In genomic region chr6:118559659-118560058, GRCh38 we compare ENCODE assay signal across 14 cellular contexts. TPM values are rescaled to one million over a fixed set of nuclear protein-coding genes. Genes with fewer than 3 reads are reported as not detected.
DNase-seq lines count a peak whose midpoint lies in the region; ATAC-seq and TF ChIP-seq lines count a peak whose summit lies in the region.
"Had no signal": no experiment of that assay in that cellular context is flagged by ENCODE, and none has a peak within 500 bp of the region (broad histone marks: within the 10 kb centered on the region; RNA-seq: fewer than 3 reads in every experiment).

No MANE protein-coding gene starts in this region.

- intact Hi-C loops in psoas muscle (cut with DNase I) (no loop called here), esophagus muscularis mucosa (cut with DNase I) (no loop called here), heart left ventricle (cut with DNase I) (loop anchor here in 4 of 10 donors (5.0 to 10.0 kb wide), 4 partner anchors 55 to 275 kb away; no protein-coding TSS in a partner anchor)

- peak overlapping the region; percentile 68 for H3K27ac Mint-ChIP-seq in activated naive CD4-positive, alpha-beta T cell treated with anti-CD3 and anti-CD28 coated beads, Interleukin-2, amount 50 U/mL, for 24 hours

- peak overlapping the region; percentile 43 for H3K4me2 ChIP-seq in GM23248 (ENCODE audit: unreplicated experiment)

- H3K36me3 ChIP-seq in GM23248 (ENCODE audit: low read depth) = 0 out of 2 replicates have a peak, but pooled peaks cover 5% of the 10 kb centered on the region
- H3K36me3 ChIP-seq in psoas muscle (ENCODE audit: insufficient read depth in 1 of 2, low read depth in 1 of 2) = peaks cover 0 to 18% of the 10 kb centered on the region in 2 donors
- peaks cover 0 to 49% (median 11%) of the 10 kb centered on the region in 4 donors for H3K36me3 ChIP-seq in esophagus muscularis mucosa
- peaks cover 0 to 55% (median 16%) of the 10 kb centered on the region in 9 donors for H3K36me3 ChIP-seq in heart left ventricle
- H3K36me3 ChIP-seq: left lung had no signal

- H3K9me2 ChIP-seq in GM23248 (ENCODE audit: insufficient read depth) = no peaks in the 10 kb centered on the region

- H3K27me3 Mint-ChIP-seq in activated naive CD4-positive, alpha-beta T cell treated with anti-CD3 and anti-CD28 coated beads, Interleukin-2, amount 50 U/mL, for 24 hours = no peaks in the 10 kb centered on the region

- H3K27me3 ChIP-seq in GM23248 (replicated peaks; ENCODE audit: insufficient read depth) (no peaks in the 10 kb centered on the region), psoas muscle (ENCODE audit: insufficient read depth in 3 of 3, low read length in 2 of 3) (no peaks in the 10 kb centered on the region), esophagus muscularis mucosa (no peaks in the 10 kb centered on the region), heart left ventricle (no peaks in the 10 kb centered on the region)
- H3K27me3 ChIP-seq: left lung, spleen had no signal

- no peaks in the 10 kb centered on the region for H4K20me1 ChIP-seq in GM23248 (ENCODE audit: insufficient read depth)

- peaks cover 17% of the 10 kb centered on the region; the same call in 1 of the 2 replicates for H3F3A ChIP-seq in GM23248 (ENCODE audit: insufficient read depth)

- H3K9ac ChIP-seq in GM23248 = no peak overlapping the region

- in situ Hi-C loops in GM23248 (cut with MboI) = no loop called here

- no peak for TF ChIP-seq POLR2A in esophagus muscularis mucosa (IDR thresholded peaks at IDR 0.05; ENCODE audit: low read depth)
- no peak for TF ChIP-seq POLR2A in heart left ventricle (IDR thresholded peaks at IDR 0.05)

- TF ChIP-seq EP300 in esophagus muscularis mucosa (IDR thresholded peaks at IDR 0.05) = no peak

- TF ChIP-seq CTCF in psoas muscle (IDR thresholded peaks at IDR 0.05) = no peak
- TF ChIP-seq CTCF in esophagus muscularis mucosa (IDR thresholded peaks at IDR 0.05) = no peak
- TF ChIP-seq CTCF in heart left ventricle (IDR thresholded peaks at IDR 0.05) = no peak

- H3K4me1 ChIP-seq in GM23248 (ENCODE audit: insufficient read depth) = peaks cover 44% of the 10 kb centered on the region
- H3K4me1 ChIP-seq in psoas muscle = peaks cover 43% of the 10 kb centered on the region
- peaks cover 0 to 51% (median 35%) of the 10 kb centered on the region in 4 donors for H3K4me1 ChIP-seq in esophagus muscularis mucosa
- H3K4me1 ChIP-seq in heart left ventricle = peaks cover 0 to 21% (median 10%) of the 10 kb centered on the region in 12 donors

- no peaks in the 10 kb centered on the region for H3K9me3 Mint-ChIP-seq in activated naive CD4-positive, alpha-beta T cell treated with anti-CD3 and anti-CD28 coated beads, Interleukin-2, amount 50 U/mL, for 24 hours

- peaks cover 9% of the 10 kb centered on the region for H3K36me3 Mint-ChIP-seq in activated naive CD4-positive, alpha-beta T cell treated with anti-CD3 and anti-CD28 coated beads, Interleukin-2, amount 50 U/mL, for 24 hours

- H3K9me3 ChIP-seq in GM23248 (ENCODE audit: low read depth) = no peaks in the 10 kb centered on the region
- no peaks in the 10 kb centered on the region for H3K9me3 ChIP-seq in psoas muscle
- no peaks in the 10 kb centered on the region for H3K9me3 ChIP-seq in esophagus muscularis mucosa
- no peaks in the 10 kb centered on the region for H3K9me3 ChIP-seq in heart left ventricle
- H3K9me3 ChIP-seq: left lung, spleen had no signal

- H3K27ac ChIP-seq in GM23248 (no peak overlapping the region), psoas muscle (peak overlapping the region; percentile 87), esophagus muscularis mucosa (replicated peaks in 1 of 4) (no peak overlapping the region), heart left ventricle (peak overlapping the region in 5 of 12 donors; percentile 3 to 61 (median 14))
- H3K27ac ChIP-seq: left lung had no signal

- peaks cover 63% of the 10 kb centered on the region for H3K4me1 Mint-ChIP-seq in activated naive CD4-positive, alpha-beta T cell treated with anti-CD3 and anti-CD28 coated beads, Interleukin-2, amount 50 U/mL, for 24 hours

- H3K79me2 ChIP-seq in GM23248 (ENCODE audit: insufficient read depth) = peaks cover 89% of the 10 kb centered on the region

- peak; percentile 65 for ATAC-seq in HG03521 (IDR thresholded peaks at IDR 0.05; ENCODE audit: unreplicated experiment)
- no peak for ATAC-seq in psoas muscle
- no peak for ATAC-seq in heart left ventricle
- ATAC-seq: left lung had no signal

- no peak overlapping the region for H3K4me3 Mint-ChIP-seq in activated naive CD4-positive, alpha-beta T cell treated with anti-CD3 and anti-CD28 coated beads, Interleukin-2, amount 50 U/mL, for 24 hours

- no peak overlapping the region for H2AFZ ChIP-seq in GM23248

- no peak for DNase-seq in activated naive CD4-positive, alpha-beta T cell (lab: John Stamatoyannopoulos, UW)
- peak; percentile 16 for DNase-seq in GM23248
- DNase-seq in psoas muscle = no peak
- DNase-seq in esophagus muscularis mucosa (ENCODE audit: extremely low spot score) = no peak
- DNase-seq in NCI-H2107 (lab: John Stamatoyannopoulos, UW) = no peak
- DNase-seq in heart left ventricle = no peak
- DNase-seq: activated CD4-positive, alpha-beta T cell treated with anti-CD3 and anti-CD28 coated beads, Interleukin-2, amount 50 U/mL, for 4 hours; left lung; NCI-H146; NK-92 treated with Interleukin-12 subunit alpha and Interleukin-12 subunit beta, amount 100 ng/mL, for 24 hours; spleen; SW 1271 had no signal

- H3K4me3 ChIP-seq in GM23248 (no peak overlapping the region), psoas muscle (no peak overlapping the region), esophagus muscularis mucosa (no peak overlapping the region), heart left ventricle (peak overlapping the region in 6 of 12 donors; percentile 0 to 61 (median 32))
- H3K4me3 ChIP-seq: left lung, spleen had no signal

RNA-seq across cellular contexts. Expression of gene PLN, which starts 11.6 kb away (rescaled TPM):
- not detected in 2 replicates for total RNA-seq in GM23248 (2014; rRNA removed; shearing (Covaris generic))
- polyA plus RNA-seq in GM23248 (2016; fragmentation: Nextera tagmentation; extraction: Ambion mirVana) (0.49 TPM in 1 of 2 replicates, not detected in the other), psoas muscle (100 to 1,000 TPM in 2 of 3 donors, 10 to 100 TPM in 1; 72.7 to 214 (median 115) TPM), heart left ventricle (1,000 to 10,000 TPM in 1 of 2 donors, 100 to 1,000 TPM in 1; 974 to 1,338 TPM)
- total RNA-seq in psoas muscle (100 to 1,000 TPM; 158 to 239 (median 211) TPM), esophagus muscularis mucosa (100 to 1,000 TPM; 262 to 431 (median 319) TPM), heart left ventricle (1,000 to 10,000 TPM; 1,105 to 3,015 (median 1,923) TPM)

Comparison
In these comparisons a context has a peak if more than half of its experiments do, and no peak if none do; other contexts are left out.
1. RNA of gene PLN, which starts 11.6 kb away (total RNA-seq): 1,105 to 3,015 TPM in heart left ventricle, 262 to 431 TPM in esophagus muscularis mucosa and 158 to 239 TPM in psoas muscle; not detected in GM23248; every median in the first group is over 100 times any median in the second.